8 cellular contexts compared by ENCODE assay signal in the genomic region with DNA sequence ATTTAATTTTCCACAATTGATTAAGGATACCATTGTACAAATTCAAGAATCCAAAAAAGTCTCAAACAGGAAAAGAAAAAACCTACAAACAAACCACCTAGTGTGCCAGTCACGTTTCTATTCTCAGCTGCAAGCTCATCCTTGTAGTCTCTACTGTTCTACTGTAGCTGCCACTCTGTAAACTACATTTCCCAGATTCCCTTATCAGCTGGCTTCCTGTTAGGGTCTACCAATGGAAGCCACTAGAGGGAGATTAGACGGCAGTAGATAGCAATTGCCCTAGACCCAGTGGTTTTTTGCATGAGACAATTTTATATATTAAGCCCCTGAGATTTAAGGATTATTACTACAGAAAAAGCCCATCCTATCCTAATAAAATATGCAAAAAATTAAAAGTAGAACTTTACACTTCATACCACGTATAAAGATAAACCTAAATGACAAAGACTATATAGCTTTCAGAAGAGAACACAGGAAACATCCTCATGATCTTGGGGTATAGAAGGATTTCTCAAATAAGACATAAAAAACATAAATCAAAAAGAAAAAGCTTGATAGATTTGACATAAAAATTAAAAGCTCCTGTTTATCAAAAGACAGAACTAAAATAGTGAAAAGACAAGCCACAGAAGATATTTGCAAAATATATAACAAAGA. TPM values are rescaled to one million over a fixed set of nuclear protein-coding genes. Genes with fewer than 3 reads are reported as not detected.
DNase-seq lines count a peak whose midpoint lies in the region; ATAC-seq and TF ChIP-seq lines count a peak whose summit lies in the region.

No MANE protein-coding gene starts in this region.

- no peak overlapping the region for H3K4me3 ChIP-seq in KMS-11 (IDR thresholded peaks at IDR 0.05; ENCODE audit: insufficient read depth, low read depth, low read length)
- H3K4me3 ChIP-seq in OCI-LY7 (ENCODE audit: low read depth, low read length, poor library complexity, severe bottlenecking) = no peak overlapping the region
- no peak overlapping the region for H3K4me3 ChIP-seq in liver (ENCODE audit: low read depth in 1 of 3, low read length in 3 of 3)
- no peak overlapping the region for H3K4me3 ChIP-seq in uterus

- H3K4me1 ChIP-seq in KMS-11 (ENCODE audit: low read depth, poor library complexity, severe bottlenecking) (no peaks in the 10 kb centered on the region), OCI-LY7 (ENCODE audit: insufficient read depth, low read length, poor library complexity, severe bottlenecking) (peaks cover 27% of the 10 kb centered on the region), liver (ENCODE audit: control insufficient read depth in 4 of 4, insufficient read depth in 4 of 4, low read length in 3 of 4) (no peaks in the 10 kb centered on the region), uterus (no peaks in the 10 kb centered on the region)

- 9% methylated on average over 3 of the region's 3 CpGs for WGBS in liver

- H3K79me2 ChIP-seq in KMS-11 (ENCODE audit: insufficient read depth, low read depth) (no peaks in the 10 kb centered on the region), OCI-LY7 (ENCODE audit: insufficient read depth, low read depth, low read length) (no peaks in the 10 kb centered on the region)

- POLR2A ChIA-PET in OCI-LY7 (lab: Charles Lee) = interaction anchor here (0.6 to 1.6 kb wide), 7 partner anchors 11 to 101 kb away, joined by 3 to 10 read pairs (median 6); no protein-coding TSS in a partner anchor

- H3K9ac ChIP-seq in KMS-11 = no peak overlapping the region
- no peak overlapping the region for H3K9ac ChIP-seq in liver (ENCODE audit: low read depth in 1 of 2, low read length in 2 of 2)

- H3K4me2 ChIP-seq in KMS-11 = no peak overlapping the region
- H3K4me2 ChIP-seq in OCI-LY7 (ENCODE audit: low read length) = no peak overlapping the region

- peak; percentile 60 to 75 for TF ChIP-seq RAD21 in liver (IDR thresholded peaks at IDR 0.05)

- no peaks in the 10 kb centered on the region for H3K36me3 ChIP-seq in KMS-11 (ENCODE audit: insufficient read depth)
- no peaks in the 10 kb centered on the region for H3K36me3 ChIP-seq in OCI-LY7 (ENCODE audit: insufficient read depth, low read length)
- no peaks in the 10 kb centered on the region for H3K36me3 ChIP-seq in liver (ENCODE audit: control insufficient read depth in 4 of 4, insufficient read depth in 3 of 4, low read depth in 1 of 4, low read length in 3 of 4)
- H3K36me3 ChIP-seq in uterus = no peaks in the 10 kb centered on the region

- H2AFZ ChIP-seq in KMS-11 (ENCODE audit: low read depth) = no peak overlapping the region
- peak overlapping the region; percentile 77; the same call in 1 of the 2 replicates for H2AFZ ChIP-seq in OCI-LY7 (ENCODE audit: low read length)

- no peaks in the 10 kb centered on the region for H3K27me3 ChIP-seq in KMS-11 (ENCODE audit: insufficient read depth, low read depth)
- H3K27me3 ChIP-seq in liver (ENCODE audit: control insufficient read depth in 4 of 4, insufficient read depth in 4 of 4, low read length in 3 of 4) = no peaks in the 10 kb centered on the region
- H3K27me3 ChIP-seq in uterus = no peaks in the 10 kb centered on the region

- TF ChIP-seq POLR2A in uterus (IDR thresholded peaks at IDR 0.05) = no peak

- no peaks in the 10 kb centered on the region for H3K9me3 ChIP-seq in OCI-LY7 (ENCODE audit: low read length)
- H3K9me3 ChIP-seq in liver (ENCODE audit: control insufficient read depth in 4 of 4, low read length in 3 of 4) = no peaks in the 10 kb centered on the region
- no peaks in the 10 kb centered on the region for H3K9me3 ChIP-seq in uterus

- H3K27ac ChIP-seq in KMS-11 = no peak overlapping the region
- no peak overlapping the region for H3K27ac ChIP-seq in OCI-LY7 (ENCODE audit: low read depth, low read length, poor library complexity, severe bottlenecking)
- no peak overlapping the region for H3K27ac ChIP-seq in liver (ENCODE audit: low read depth in 1 of 2, low read length in 2 of 2)
- no peak overlapping the region for H3K27ac ChIP-seq in uterus

- CTCF ChIA-PET in OCI-LY7 (lab: Charles Lee; ENCODE audit: unreplicated experiment) = interaction anchor here (0.9 to 1.4 kb wide), 4 partner anchors 11 to 201 kb away, joined by 3 to 4 read pairs (median 3); no protein-coding TSS in a partner anchor

- intact Hi-C loops in OCI-LY7 (cut with micrococcal nuclease; ENCODE audit: unreplicated experiment) (loop anchor here (5.0 kb wide), 1 partner anchor 47 kb away; no protein-coding TSS in a partner anchor), uterus (cut with DNase I; ENCODE audit: low total_unique reads) (no loop called here)

- no TSS peak for BruUV-seq in OCI-LY7 (replicated peaks; lab: Mats Ljungman, UMichigan)

- H4K20me1 ChIP-seq in KMS-11 (ENCODE audit: insufficient read depth) = no peaks in the 10 kb centered on the region
- H4K20me1 ChIP-seq in OCI-LY7 (ENCODE audit: insufficient read depth, low read length) = no peaks in the 10 kb centered on the region

- ATAC-seq in GM21786 (IDR thresholded peaks at IDR 0.05; ENCODE audit: unreplicated experiment) = peak; percentile 98

- DNase-seq in activated T-cell treated with anti-CD3 and anti-CD28 coated beads for 24 hours (ENCODE audit: low read depth) (peak; percentile 15), OCI-LY7 (ENCODE audit: low spot score) (peak; percentile 85), cerebellum (ENCODE audit: low spot score) (peak; percentile 74), uterus (peak in 1 of 2 donors; percentile 47)
- no peak for DNase-seq in activated T-cell treated with anti-CD3 and anti-CD28 coated beads, Interleukin-2, amount 50 U/mL, for 48 hours

- TF ChIP-seq CTCF in KMS-11 (conservative IDR thresholded peaks at IDR 0.05; ENCODE audit: low read depth, low read length) (peak; percentile 68), OCI-LY7 (conservative IDR thresholded peaks at IDR 0.05; ENCODE audit: low read length) (peak; percentile 90), liver (IDR thresholded peaks at IDR 0.05; ENCODE audit: low read depth, low read length, missing input control) (peak; percentile 66), uterus (IDR thresholded peaks at IDR 0.05) (peak; percentile 68 to 81 (median 78))

- no peaks in the 10 kb centered on the region for H3K9me2 ChIP-seq in OCI-LY7 (ENCODE audit: insufficient read depth, low read length)

TF ChIP-seq in liver, 16 proteins besides CTCF, POLR2A, EP300 and RAD21:
- no peak for TF ChIP-seq NR2F2 (IDR thresholded peaks at IDR 0.05)
- no peak for TF ChIP-seq FOXA1 (IDR thresholded peaks at IDR 0.05)
- TF ChIP-seq RXRA (IDR thresholded peaks at IDR 0.05) = no peak
- TF ChIP-seq HNF4A (conservative IDR thresholded peaks at IDR 0.05) = no peak
- no peak for TF ChIP-seq HNF4G (IDR thresholded peaks at IDR 0.05)
- TF ChIP-seq FOXA2 (IDR thresholded peaks at IDR 0.05) = no peak
- TF ChIP-seq, protein P1, sequence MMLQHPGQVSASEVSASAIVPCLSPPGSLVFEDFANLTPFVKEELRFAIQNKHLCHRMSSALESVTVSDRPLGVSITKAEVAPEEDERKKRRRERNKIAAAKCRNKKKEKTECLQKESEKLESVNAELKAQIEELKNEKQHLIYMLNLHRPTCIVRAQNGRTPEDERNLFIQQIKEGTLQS (IDR thresholded peaks at IDR 0.05) = no peak
- TF ChIP-seq TAF1 (conservative IDR thresholded peaks at IDR 0.05) = no peak
- TF ChIP-seq, protein P2, sequence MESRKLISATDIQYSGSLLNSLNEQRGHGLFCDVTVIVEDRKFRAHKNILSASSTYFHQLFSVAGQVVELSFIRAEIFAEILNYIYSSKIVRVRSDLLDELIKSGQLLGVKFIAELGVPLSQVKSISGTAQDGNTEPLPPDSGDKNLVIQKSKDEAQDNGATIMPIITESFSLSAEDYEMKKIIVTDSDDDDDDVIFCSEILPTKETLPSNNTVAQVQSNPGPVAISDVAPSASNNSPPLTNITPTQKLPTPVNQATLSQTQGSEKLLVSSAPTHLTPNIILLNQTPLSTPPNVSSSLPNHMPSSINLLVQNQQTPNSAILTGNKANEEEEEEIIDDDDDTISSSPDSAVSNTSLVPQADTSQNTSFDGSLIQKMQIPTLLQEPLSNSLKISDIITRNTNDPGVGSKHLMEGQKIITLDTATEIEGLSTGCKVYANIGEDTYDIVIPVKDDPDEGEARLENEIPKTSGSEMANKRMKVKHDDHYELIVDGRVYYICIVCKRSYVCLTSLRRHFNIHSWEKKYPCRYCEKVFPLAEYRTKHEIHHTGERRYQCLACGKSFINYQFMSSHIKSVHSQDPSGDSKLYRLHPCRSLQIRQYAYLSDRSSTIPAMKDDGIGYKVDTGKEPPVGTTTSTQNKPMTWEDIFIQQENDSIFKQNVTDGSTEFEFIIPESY (IDR thresholded peaks at IDR 0.05) = no peak
- peak; percentile 36 to 71 for TF ChIP-seq GABPA (IDR thresholded peaks at IDR 0.05 in 1 of 2, conservative IDR thresholded peaks at IDR 0.05 in 1 of 2)
- TF ChIP-seq SP1 (IDR thresholded peaks at IDR 0.05) = no peak
- peak; percentile 14 for TF ChIP-seq YY1 (IDR thresholded peaks at IDR 0.05)
- no peak for TF ChIP-seq EGR1 (IDR thresholded peaks at IDR 0.05; ENCODE audit: low read depth in 2 of 2)

RNA-seq across cellular contexts. Expression of a gene that starts 37.4 kb away (rescaled TPM):
- total RNA-seq in OCI-LY7 (2014; rRNA removed; shearing (Covaris generic)) = 7.2 and 8.9 TPM in 2 replicates
- total RNA-seq in OCI-LY7 (2022) (0.32 and 0.33 TPM in 2 replicates), cerebellum (10.1 TPM), liver (1 to 10 TPM; 5.1 to 7.9 TPM), uterus (100 to 1,000 TPM in 1 of 4 donors, 10 to 100 TPM in 3; 19.4 to 112 (median 85.2) TPM)
- polyA plus RNA-seq in liver = 1 to 10 TPM; 4.6 to 7.2 TPM

Comparison
In these comparisons a context has a peak if more than half of its experiments do, and no peak if none do; other contexts are left out.
1. DNase-seq: peak in activated T-cell treated with anti-CD3 and anti-CD28 coated beads for 24 hours (single experiment), OCI-LY7 (single experiment) and cerebellum (single experiment); none in activated T-cell treated with anti-CD3 and anti-CD28 coated beads, Interleukin-2, amount 50 U/mL, for 48 hours (0 of 2).
2. Peak in every context shown above with its lines, with median percentiles within 50 percentile points of each other: CTCF ChIP-seq.